Comparison of ENCODE assay signal across 30 cellular contexts in the genomic region with DNA sequence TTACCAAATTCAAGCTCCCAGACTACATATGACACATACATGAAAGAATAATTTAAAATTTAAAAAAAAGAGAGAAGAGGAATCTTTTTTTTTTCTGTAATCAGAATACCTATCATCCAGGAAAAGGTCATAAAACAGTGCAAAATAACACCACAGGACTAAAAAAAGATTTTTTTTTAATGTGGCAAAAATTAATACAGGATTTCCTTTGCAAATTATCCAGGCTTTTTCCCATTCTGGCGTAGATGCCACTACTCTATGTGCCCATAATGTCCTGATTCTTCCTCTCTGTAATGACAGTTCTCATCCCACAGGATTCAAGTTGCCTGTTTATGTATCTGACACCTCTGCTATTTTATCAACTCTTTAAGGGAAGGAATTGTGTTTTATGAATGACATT.
"Had no signal": no experiment of that assay in that cellular context is flagged by ENCODE, and none has a peak within 500 bp of the region (broad histone marks: within the 10 kb centered on the region; RNA-seq: fewer than 3 reads in every experiment).

No MANE protein-coding gene starts in this region.

- H3K27ac Mint-ChIP-seq: natural killer cell treated with Interleukin-12 subunit alpha and Interleukin-12 subunit beta and Interleukin-15 and Interleukin-18, amount 100 ng/mL, for 72 hours; stimulated activated effector memory CD8-positive, alpha-beta T cell treated with anti-CD3 and anti-CD28 coated beads, Interleukin-12 subunit alpha, Interleukin-12 subunit beta, amount 100 ng/mL, for 72 hours; stimulated activated naive CD8-positive, alpha-beta T cell treated with anti-CD3 and anti-CD28 coated beads, Interleukin-15, amount 100 ng/mL, for 72 hours; type B pancreatic cell had no signal

- H3K79me2 ChIP-seq: parathyroid adenoma had no signal

- H3K9me3 Mint-ChIP-seq: natural killer cell treated with Interleukin-12 subunit alpha and Interleukin-12 subunit beta and Interleukin-15 and Interleukin-18, amount 100 ng/mL, for 72 hours had no signal

- FAIRE-seq: small intestine had no signal

- H3K27ac ChIP-seq: neutrophil, parathyroid adenoma, psoas muscle, right lobe of liver, sigmoid colon, suprapubic skin, testis, tibial artery, transverse colon, upper lobe of right lung, uterus had no signal

- H3K9ac ChIP-seq: parathyroid adenoma had no signal

- H3K36me3 ChIP-seq: neutrophil, right lobe of liver, sigmoid colon, suprapubic skin, tibial artery, transverse colon, upper lobe of right lung, uterus had no signal

- DNase-seq: naive thymus-derived CD8-positive, alpha-beta T cell; nephron progenitor cell; nucleus accumbens; posterior cingulate gyrus; psoas muscle; right cardiac atrium; right lobe of liver; sigmoid colon; small intestine; stimulated activated CD4-positive, alpha-beta T cell treated with anti-CD3 and anti-CD28 coated beads, Interleukin-15, amount 100 ng/mL, for 24 hours; stimulated activated CD4-positive, alpha-beta T cell treated with anti-CD3 and anti-CD28 coated beads, Interleukin-2, amount 100 ng/mL, for 24 hours; stimulated activated CD4-positive, alpha-beta T cell treated with anti-CD3 and anti-CD28 coated beads, Interleukin-2, amount 100 ng/mL, for 48 hours; stimulated activated CD4-positive, alpha-beta T cell treated with anti-CD3 and anti-CD28 coated beads, Interleukin-4, amount 100 ng/mL, for 24 hours; stimulated activated naive CD4-positive, alpha-beta T cell; stimulated activated naive CD8-positive, alpha-beta T cell treated with anti-CD3 and anti-CD28 coated beads, Interleukin-15, amount 100 ng/mL, for 72 hours; stimulated activated naive CD8-positive, alpha-beta T cell treated with anti-CD3 and anti-CD28 coated beads, Interleukin-15, Interleukin-2, amounts not matched to agents 100 U/mL and 50 U/mL, for 24 hours; substantia nigra; testis; tibial artery; transverse colon; upper lobe of right lung; uterus had no signal

- H3K36me3 Mint-ChIP-seq: natural killer cell treated with Interleukin-12 subunit alpha and Interleukin-12 subunit beta and Interleukin-15 and Interleukin-18, amount 100 ng/mL, for 72 hours; stimulated activated effector memory CD8-positive, alpha-beta T cell treated with anti-CD3 and anti-CD28 coated beads, Interleukin-12 subunit alpha, Interleukin-12 subunit beta, amount 100 ng/mL, for 72 hours had no signal

- ATAC-seq: naive thymus-derived CD8-positive, alpha-beta T cell; natural killer cell treated with Interleukin-12 subunit alpha and Interleukin-12 subunit beta and Interleukin-15 and Interleukin-18, amount 100 ng/mL, for 72 hours; psoas muscle; right cardiac atrium; right lobe of liver; stimulated activated effector memory CD8-positive, alpha-beta T cell treated with anti-CD3 and anti-CD28 coated beads, Interleukin-12 subunit alpha, Interleukin-12 subunit beta, amount 100 ng/mL, for 72 hours; stimulated activated naive CD8-positive, alpha-beta T cell treated with anti-CD3 and anti-CD28 coated beads, Interleukin-15, amount 100 ng/mL, for 72 hours; stimulated activated naive CD8-positive, alpha-beta T cell treated with anti-CD3 and anti-CD28 coated beads, Interleukin-15, Interleukin-2, amounts not matched to agents 100 U/mL and 50 U/mL, for 24 hours; upper lobe of right lung had no signal

- H3K4me3 ChIP-seq: psoas muscle, right lobe of liver, sigmoid colon, suprapubic skin, testis, tibial artery, transverse colon, upper lobe of right lung, uterus had no signal

- H3K4me3 Mint-ChIP-seq: naive thymus-derived CD8-positive, alpha-beta T cell; natural killer cell treated with Interleukin-12 subunit alpha and Interleukin-12 subunit beta and Interleukin-15 and Interleukin-18, amount 100 ng/mL, for 72 hours; nephron progenitor cell; neural crest cell; stimulated activated effector memory CD8-positive, alpha-beta T cell treated with anti-CD3 and anti-CD28 coated beads, Interleukin-12 subunit alpha, Interleukin-12 subunit beta, amount 100 ng/mL, for 72 hours; stimulated activated naive CD8-positive, alpha-beta T cell treated with anti-CD3 and anti-CD28 coated beads, Interleukin-15, amount 100 ng/mL, for 72 hours; type B pancreatic cell had no signal

- H3K9me3 ChIP-seq: neutrophil, sigmoid colon, suprapubic skin, testis, tibial artery, transverse colon, upper lobe of right lung, uterus had no signal

- H2AFZ ChIP-seq: parathyroid adenoma had no signal

- H3K4me1 ChIP-seq: parathyroid adenoma, psoas muscle, right lobe of liver, sigmoid colon, suprapubic skin, testis, transverse colon, upper lobe of right lung, uterus had no signal

- H3K4me1 Mint-ChIP-seq: stimulated activated naive CD8-positive, alpha-beta T cell treated with anti-CD3 and anti-CD28 coated beads, Interleukin-15, amount 100 ng/mL, for 72 hours had no signal

- H3K27me3 Mint-ChIP-seq: naive thymus-derived CD8-positive, alpha-beta T cell; natural killer cell treated with Interleukin-12 subunit alpha and Interleukin-12 subunit beta and Interleukin-15 and Interleukin-18, amount 100 ng/mL, for 72 hours; progenitor cell of endocrine pancreas; stimulated activated naive CD8-positive, alpha-beta T cell treated with anti-CD3 and anti-CD28 coated beads, Interleukin-15, amount 100 ng/mL, for 72 hours; type B pancreatic cell had no signal

- H3K27me3 ChIP-seq: neutrophil, right lobe of liver, sigmoid colon, suprapubic skin, testis, tibial artery, transverse colon, upper lobe of right lung, uterus had no signal
